ENCODE assay signal across 16 cellular contexts in genomic region chr3:32304510-32304909, GRCh38.
DNase-seq lines count a peak whose midpoint lies in the region; ATAC-seq and TF ChIP-seq lines count a peak whose summit lies in the region.
"Had no signal": no experiment of that assay in that cellular context is flagged by ENCODE, and none has a peak within 500 bp of the region (broad histone marks: within the 10 kb centered on the region; RNA-seq: fewer than 3 reads in every experiment).

No MANE protein-coding gene starts in this region.

- no peaks in the 10 kb centered on the region for H3K27me3 ChIP-seq in parathyroid adenoma (ENCODE audit: control insufficient read depth, insufficient read depth, low read length)

- H3K4me1 Mint-ChIP-seq in activated T-helper 17 cell treated with anti-CD3 and anti-CD28 coated beads, Interleukin-2, amount 50 U/mL, for 72 hours, result peaks cover 39% of the 10 kb centered on the region

- no peak overlapping the region for H3K4me2 ChIP-seq in parathyroid adenoma (ENCODE audit: low read length)

- DNase-seq in DMS153 (lab: John Stamatoyannopoulos, UW) (peak; percentile 69), DMS153 treated with DMSO at 0.1 percent for 48 hours (lab: John Stamatoyannopoulos, UW; ENCODE audit: unreplicated experiment) (no peak), NCI-H1417 treated with DMSO at 0.1 percent for 48 hours (lab: John Stamatoyannopoulos, UW) (peak; percentile 57), 8988T (no peak), NCI-H2107 treated with DMSO at 0.1 percent for 48 hours (lab: John Stamatoyannopoulos, UW; ENCODE audit: unreplicated experiment) (no peak)
- DNase-seq in activated effector memory CD4-positive, alpha-beta T cell treated with anti-CD3 and anti-CD28 coated beads, Interleukin-2, amount 50 U/mL, for 16 hours, result no peak
- DNase-seq: activated CD4-positive, alpha-beta T cell treated with anti-CD3 and anti-CD28 coated beads for 4 hours; activated effector memory CD4-positive, alpha-beta T cell treated with Interleukin-2 at 50 U/mL for 16 hours; Calu3; kidney glomerular epithelial cell; NCI-H187 treated with DMSO at 0.1 percent for 48 hours; stimulated activated CD4-positive, alpha-beta T cell treated with anti-CD3 and anti-CD28 coated beads, Interleukin-12 subunit alpha, Interleukin-12 subunit beta, amount 100 ng/mL, for 4 hours had no signal

- no peaks in the 10 kb centered on the region for H3K27me3 Mint-ChIP-seq in activated T-helper 17 cell treated with anti-CD3 and anti-CD28 coated beads, Interleukin-2, amount 50 U/mL, for 72 hours

- no peak overlapping the region for H3K9ac ChIP-seq in parathyroid adenoma

- H3K36me3 ChIP-seq in parathyroid adenoma (ENCODE audit: control insufficient read depth, insufficient read depth, low read length), result no peaks in the 10 kb centered on the region
- H3K36me3 ChIP-seq: thoracic aorta had no signal

- H3K9me3 ChIP-seq in parathyroid adenoma (ENCODE audit: control insufficient read depth, low read length), result no peaks in the 10 kb centered on the region
- H3K9me3 ChIP-seq: thoracic aorta had no signal

- H3K79me2 ChIP-seq in parathyroid adenoma, result peaks cover 22% of the 10 kb centered on the region

- no peak overlapping the region for H2AFZ ChIP-seq in parathyroid adenoma

- peaks cover 29% of the 10 kb centered on the region for H3K4me1 ChIP-seq in parathyroid adenoma

- peaks cover 4% of the 10 kb centered on the region for H3K9me3 Mint-ChIP-seq in activated T-helper 17 cell treated with anti-CD3 and anti-CD28 coated beads, Interleukin-2, amount 50 U/mL, for 72 hours

- peak overlapping the region; percentile 79 for H3K27ac Mint-ChIP-seq in activated T-helper 17 cell treated with anti-CD3 and anti-CD28 coated beads, Interleukin-2, amount 50 U/mL, for 72 hours
- H3K27ac Mint-ChIP-seq: IgD-negative memory B cell had no signal

- no peak for ATAC-seq in activated T-helper 17 cell treated with anti-CD3 and anti-CD28 coated beads, Interleukin-2, amount 50 U/mL, for 72 hours (replicated peaks)

- H3K4me3 ChIP-seq in parathyroid adenoma (ENCODE audit: low read depth, low read length), result no peak overlapping the region

- H3K27ac ChIP-seq in parathyroid adenoma, result peak overlapping the region; percentile 41
- H3K27ac ChIP-seq: thoracic aorta had no signal

- no peak for TF ChIP-seq CTCF in parathyroid adenoma (IDR thresholded peaks at IDR 0.05)

- no peaks in the 10 kb centered on the region for H3K36me3 Mint-ChIP-seq in activated T-helper 17 cell treated with anti-CD3 and anti-CD28 coated beads, Interleukin-2, amount 50 U/mL, for 72 hours (ENCODE audit: low read depth)
- H3K36me3 Mint-ChIP-seq: IgD-negative memory B cell had no signal

- H3K4me3 Mint-ChIP-seq in activated T-helper 17 cell treated with anti-CD3 and anti-CD28 coated beads, Interleukin-2, amount 50 U/mL, for 72 hours, result peak overlapping the region; percentile 78
- H3K4me3 Mint-ChIP-seq: IgD-negative memory B cell had no signal

Comparison
In these comparisons a context has a peak if more than half of its experiments do, and no peak if none do; other contexts are left out.
1. DNase-seq: peak in DMS153 (single experiment) and NCI-H1417 treated with DMSO at 0.1 percent for 48 hours (single experiment); none in DMS153 treated with DMSO at 0.1 percent for 48 hours (single experiment), 8988T (single experiment), NCI-H2107 treated with DMSO at 0.1 percent for 48 hours (single experiment) and activated effector memory CD4-positive, alpha-beta T cell treated with anti-CD3 and anti-CD28 coated beads, Interleukin-2, amount 50 U/mL, for 16 hours (single experiment).